27 cellular contexts compared by ENCODE assay signal in genomic region chr11:24664399-24664798, GRCh38.
DNase-seq lines count a peak whose midpoint lies in the region; ATAC-seq and TF ChIP-seq lines count a peak whose summit lies in the region.
"Had no signal": no experiment of that assay in that cellular context is flagged by ENCODE, and none has a peak within 500 bp of the region (broad histone marks: within the 10 kb centered on the region; RNA-seq: fewer than 3 reads in every experiment).

No MANE protein-coding gene starts in this region.

- no peaks in the 10 kb centered on the region for H3K36me3 ChIP-seq in heart right ventricle
- H3K36me3 ChIP-seq: BE2C; BLaER1; BLaER1 treated with 17β-estradiol and CSF1 and Interleukin-3, amounts not matched to agents 10 nM and 100 nM had no signal

- ATAC-seq in Right ventricle myocardium inferior (no peak), heart right ventricle (no peak)
- ATAC-seq: A549; CD8-positive, alpha-beta T cell had no signal

- no peaks in the 10 kb centered on the region for H3K27me3 ChIP-seq in heart right ventricle
- H3K27me3 ChIP-seq: BE2C; BLaER1; BLaER1 treated with 17β-estradiol and CSF1 and Interleukin-3, amounts not matched to agents 10 nM and 100 nM had no signal

- no peak for TF ChIP-seq CTCF in heart right ventricle (IDR thresholded peaks at IDR 0.05)

- no peak overlapping the region for H3K4me3 ChIP-seq in heart right ventricle
- H3K4me3 ChIP-seq: A549; BLaER1; BLaER1 treated with 17β-estradiol and CSF1 and Interleukin-3, amounts not matched to agents 10 nM and 100 nM had no signal

- H3K4me1 ChIP-seq in heart right ventricle = no peaks in the 10 kb centered on the region
- H3K4me1 ChIP-seq: A549; BE2C; BLaER1; BLaER1 treated with 17β-estradiol and CSF1 and Interleukin-3, amounts not matched to agents 10 nM and 100 nM had no signal

- 85 to 90% methylated on average over 1 of the region's 1 CpG for WGBS in heart right ventricle, 2 donors

- no peaks in the 10 kb centered on the region for H3K9me3 ChIP-seq in heart right ventricle
- H3K9me3 ChIP-seq: A549, BE2C, Caco-2 had no signal

- H3K27ac ChIP-seq in heart right ventricle = no peak overlapping the region
- H3K27ac ChIP-seq: 22Rv1; A549; BLaER1; BLaER1 treated with 17β-estradiol and CSF1 and Interleukin-3, amounts not matched to agents 10 nM and 100 nM; C4-2B had no signal

- intact Hi-C loops in Right ventricle myocardium inferior (cut with DNase I) (no loop called here), heart right ventricle (cut with DNase I) (no loop called here)

- DNase-seq in Right ventricle myocardium inferior (ENCODE audit: missing footprints) (peak; percentile 53), heart right ventricle (no peak)
- DNase-seq: 8988T; ACHN; AML-193; BE2C; C1 segment of cervical spinal cord; Caco-2; Calu3; CD4-positive, alpha-beta memory T cell; CD4-positive, alpha-beta T cell; CD4-positive, CD25-positive, alpha-beta regulatory T cell; CD8-positive, alpha-beta memory T cell; CD8-positive, alpha-beta T cell; COR-L47; DMS 273 treated with DMSO at 0.1 percent for 48 hours; DMS153; DMS53; DMS79; DMS79 treated with DMSO at 0.1 percent for 48 hours; DND-41; EL had no signal
